Comparison of ENCODE assay signal across 34 cellular contexts in genomic region chr14:33009673-33010072, GRCh38.
"Had no signal": no experiment of that assay in that cellular context is flagged by ENCODE, and none has a peak within 500 bp of the region (broad histone marks: within the 10 kb centered on the region; RNA-seq: fewer than 3 reads in every experiment).

No MANE protein-coding gene starts in this region.

- H3K36me3 ChIP-seq: MG63 had no signal

- H3K4me3 ChIP-seq: MG63 had no signal

- DNase-seq: Karpas-422, Kasumi-1, MG63, MM.1S, MV-4-11, NCI-H1048, NCI-H1092, NCI-H1092 treated with DMSO at 0.1 percent for 48 hours, NCI-H1105, NCI-H1105 treated with DMSO at 0.1 percent for 48 hours, NCI-H1417, NCI-H1417 treated with DMSO at 0.1 percent for 48 hours, NCI-H1436, NCI-H1436 treated with DMSO at 0.1 percent for 48 hours, NCI-H146, NCI-H1694, NCI-H1694 treated with DMSO at 0.1 percent for 48 hours, NCI-H187, NCI-H1930, NCI-H2029, NCI-H2029 treated with DMSO at 0.1 percent for 48 hours, NCI-H2081, NCI-H2081 treated with DMSO at 0.1 percent for 48 hours, NCI-H2107, NCI-H2171, NCI-H2171 treated with DMSO at 0.1 percent for 48 hours, NCI-H2227 treated with DMSO at 0.1 percent for 48 hours, NCI-H226, NCI-H345, NCI-H446, NCI-H446 treated with DMSO at 0.1 percent for 48 hours, NCI-H510A, NCI-H510A treated with DMSO at 0.1 percent for 48 hours, NCI-H524 had no signal

- H3K9me3 ChIP-seq: MG63 had no signal
